In genomic region chr2:42492691-42493467, GRCh38 we compare ENCODE assay signal across 8 cellular contexts. TPM values are rescaled to one million over a fixed set of nuclear protein-coding genes. Genes with fewer than 3 reads are reported as not detected.
DNase-seq lines count a peak whose midpoint lies in the region; ATAC-seq and TF ChIP-seq lines count a peak whose summit lies in the region.

No MANE protein-coding gene starts in this region.

- H3K27me3 Mint-ChIP-seq in brain: peaks cover 67% of the 10 kb centered on the region
- peaks cover 34 to 43% of the 10 kb centered on the region in 2 donors for H3K27me3 Mint-ChIP-seq in natural killer cell treated with Interleukin-12 subunit alpha and Interleukin-12 subunit beta and Interleukin-15 and Interleukin-18, amount 100 ng/mL, for 72 hours

- no peaks in the 10 kb centered on the region for H3K36me3 Mint-ChIP-seq in brain
- H3K36me3 Mint-ChIP-seq in natural killer cell treated with Interleukin-12 subunit alpha and Interleukin-12 subunit beta and Interleukin-15 and Interleukin-18, amount 100 ng/mL, for 72 hours: no peaks in the 10 kb centered on the region

- no peaks in the 10 kb centered on the region; the same call in none of the 2 replicates for H3K9me3 ChIP-seq in SJCRH30 (replicated peaks)

- no peaks in the 10 kb centered on the region for H3K27me3 ChIP-seq in SJCRH30

- DNase-seq in SK-N-DZ (ENCODE audit: low spot score) (peak; percentile 33), UCSD-AML1 (lab: John Stamatoyannopoulos, UW; ENCODE audit: unreplicated experiment) (no peak), SJCRH30 (no peak)
- DNase-seq in natural killer cell treated with Interleukin-12 subunit alpha and Interleukin-12 subunit beta and Interleukin-15 and Interleukin-18, amount 100 ng/mL, for 72 hours (ENCODE audit: low spot score): no peak

- no peak overlapping the region for H3K27ac Mint-ChIP-seq in brain
- H3K27ac Mint-ChIP-seq in natural killer cell treated with Interleukin-12 subunit alpha and Interleukin-12 subunit beta and Interleukin-15 and Interleukin-18, amount 100 ng/mL, for 72 hours: no peak overlapping the region

- peaks cover 11% of the 10 kb centered on the region for H3K4me1 Mint-ChIP-seq in brain
- peaks cover 6% of the 10 kb centered on the region in 2 donors for H3K4me1 Mint-ChIP-seq in natural killer cell treated with Interleukin-12 subunit alpha and Interleukin-12 subunit beta and Interleukin-15 and Interleukin-18, amount 100 ng/mL, for 72 hours (ENCODE audit: low read depth in 2 of 2)

- H3K4me1 ChIP-seq in SJCRH30: peaks cover 5% of the 10 kb centered on the region

- no peak for TF ChIP-seq CTCF in brain (conservative IDR thresholded peaks at IDR 0.05)

- peak overlapping the region; percentile 73 to 79 (median 74) for H3K4me3 Mint-ChIP-seq in brain
- H3K4me3 Mint-ChIP-seq in natural killer cell treated with Interleukin-12 subunit alpha and Interleukin-12 subunit beta and Interleukin-15 and Interleukin-18, amount 100 ng/mL, for 72 hours: peak overlapping the region; percentile 22

- H3K27ac ChIP-seq in SJCRH30: no peak overlapping the region

- no peaks in the 10 kb centered on the region for H3K36me3 ChIP-seq in SJCRH30

- ATAC-seq in GM18502 (IDR thresholded peaks at IDR 0.05; ENCODE audit: poor library complexity, unreplicated experiment): peak; percentile 13
- ATAC-seq in natural killer cell treated with Interleukin-12 subunit alpha and Interleukin-12 subunit beta and Interleukin-15 and Interleukin-18, amount 100 ng/mL, for 72 hours: no peak
- no peak for ATAC-seq in GM18519 (IDR thresholded peaks at IDR 0.05; ENCODE audit: low FRiP score, unreplicated experiment)
- ATAC-seq in GM18873 (IDR thresholded peaks at IDR 0.05; ENCODE audit: low FRiP score, unreplicated experiment): no peak

- no peak overlapping the region for H3K4me3 ChIP-seq in SJCRH30

- H3K9me3 Mint-ChIP-seq in brain: peaks cover 0 to 3% (median 0%) of the 10 kb centered on the region in 5 experiments
- H3K9me3 Mint-ChIP-seq in natural killer cell treated with Interleukin-12 subunit alpha and Interleukin-12 subunit beta and Interleukin-15 and Interleukin-18, amount 100 ng/mL, for 72 hours: no peaks in the 10 kb centered on the region

RNA-seq across cellular contexts. Expression of gene KCNG3, which starts 0.9 kb away (rescaled TPM):
- polyA plus RNA-seq in SK-N-DZ (2014; cell fraction: cytosol; rRNA removed): 3.3 and 3.6 TPM in 2 replicates
- polyA plus RNA-seq in SK-N-DZ (2014; cell fraction: nucleus; rRNA removed): 1.7 and 3.4 TPM in 2 replicates
- polyA plus RNA-seq in brain (ENCODE audit: insufficient read depth, low read depth, low replicate concordance): 0.41 TPM
- not detected for total RNA-seq in natural killer cell treated with Interleukin-12 subunit alpha and Interleukin-12 subunit beta and Interleukin-15 and Interleukin-18, amount 100 ng/mL, for 72 hours
- total RNA-seq in SJCRH30 (2014; rRNA removed; shearing (Covaris generic)): 0.03 and 0.06 TPM in 2 replicates
